Comparison of ENCODE assay signal across 8 cellular contexts in genomic region chr1:28208818-28209441, GRCh38. TPM values are rescaled to one million over a fixed set of nuclear protein-coding genes. Genes with fewer than 3 reads are reported as not detected.
DNase-seq lines count a peak whose midpoint lies in the region; ATAC-seq lines count a peak whose summit lies in the region.

No MANE protein-coding gene starts in this region.

- H3K4me3 Mint-ChIP-seq in activated CD4-positive, alpha-beta T cell treated with anti-CD3 and anti-CD28 coated beads, Interleukin-2, amount 10 ng/mL, durations not matched to agents 24 days and 14 days, result no peak overlapping the region

- peak; percentile 58 for DNase-seq in activated gamma-delta T cell treated with Interleukin-2 at 50 U/mL for 16 hours
- no peak for DNase-seq in activated gamma-delta T cell (lab: John Stamatoyannopoulos, UW)
- peak; percentile 45 for DNase-seq in NCI-H226
- DNase-seq in activated CD4-positive, alpha-beta T cell treated with anti-CD3 and anti-CD28 coated beads, Interleukin-2, amount 10 ng/mL, durations not matched to agents 24 days and 14 days, result peak; percentile 90
- peak; percentile 43 for DNase-seq in effector CD4-positive, alpha-beta T cell
- DNase-seq in lung microvascular endothelial cell (ENCODE audit: low read depth in 2 of 2), result peak; percentile 75 to 84
- DNase-seq in stimulated activated CD8-positive, alpha-beta memory T cell treated with anti-CD3 and anti-CD28 coated beads, Interleukin-4, amount 100 ng/mL, for 24 hours (ENCODE audit: low read depth), result peak; percentile 41

- H3K4me1 Mint-ChIP-seq in activated CD4-positive, alpha-beta T cell treated with anti-CD3 and anti-CD28 coated beads, Interleukin-2, amount 10 ng/mL, durations not matched to agents 24 days and 14 days, result peaks cover 5% of the 10 kb centered on the region

- intact Hi-C loops in activated CD4-positive, alpha-beta T cell treated with anti-CD3 and anti-CD28 coated beads, Interleukin-2, amount 10 ng/mL, durations not matched to agents 24 days and 14 days (cut with micrococcal nuclease), result loop anchor here (1.0 to 2.0 kb wide), 2 partner anchors 118 to 350 kb away; no protein-coding TSS in a partner anchor

- H3K27me3 Mint-ChIP-seq in activated CD4-positive, alpha-beta T cell treated with anti-CD3 and anti-CD28 coated beads, Interleukin-2, amount 10 ng/mL, durations not matched to agents 24 days and 14 days, result no peaks in the 10 kb centered on the region

- ATAC-seq in GM21825 (IDR thresholded peaks at IDR 0.05; ENCODE audit: unreplicated experiment), result no peak

- no peaks in the 10 kb centered on the region for H3K9me3 Mint-ChIP-seq in activated CD4-positive, alpha-beta T cell treated with anti-CD3 and anti-CD28 coated beads, Interleukin-2, amount 10 ng/mL, durations not matched to agents 24 days and 14 days

- peaks cover 51% of the 10 kb centered on the region for H3K36me3 Mint-ChIP-seq in activated CD4-positive, alpha-beta T cell treated with anti-CD3 and anti-CD28 coated beads, Interleukin-2, amount 10 ng/mL, durations not matched to agents 24 days and 14 days (ENCODE audit: low read depth)

- H3K27ac Mint-ChIP-seq in activated CD4-positive, alpha-beta T cell treated with anti-CD3 and anti-CD28 coated beads, Interleukin-2, amount 10 ng/mL, durations not matched to agents 24 days and 14 days, result no peak overlapping the region

RNA-seq across cellular contexts. Expression of gene DNAJC8, which starts 23.9 kb away (rescaled TPM):
- 98.4 and 103 TPM in 2 replicates for total RNA-seq in activated CD4-positive, alpha-beta T cell treated with anti-CD3 and anti-CD28 coated beads, Interleukin-2, amount 10 ng/mL, durations not matched to agents 24 days and 14 days
- total RNA-seq in lung microvascular endothelial cell, result 37.7 and 50.2 TPM in 2 replicates

RNA-seq across cellular contexts. Expression of gene ATP5IF1, which starts 27.0 kb away (rescaled TPM):
- 139 and 142 TPM in 2 replicates for total RNA-seq in activated CD4-positive, alpha-beta T cell treated with anti-CD3 and anti-CD28 coated beads, Interleukin-2, amount 10 ng/mL, durations not matched to agents 24 days and 14 days
- 99.2 and 121 TPM in 2 replicates for total RNA-seq in lung microvascular endothelial cell

RNA-seq across cellular contexts. Expression of gene PTAFR, which starts 32.4 kb away (rescaled TPM):
- total RNA-seq in activated CD4-positive, alpha-beta T cell treated with anti-CD3 and anti-CD28 coated beads, Interleukin-2, amount 10 ng/mL, durations not matched to agents 24 days and 14 days, result 0.40 and 0.57 TPM in 2 replicates
- under 0.01 TPM in 2 replicates for total RNA-seq in lung microvascular endothelial cell

RNA-seq across cellular contexts. Expression of gene SESN2, which starts 50.4 kb away (rescaled TPM):
- total RNA-seq in activated CD4-positive, alpha-beta T cell treated with anti-CD3 and anti-CD28 coated beads, Interleukin-2, amount 10 ng/mL, durations not matched to agents 24 days and 14 days, result 14.1 and 14.8 TPM in 2 replicates
- 5.0 and 7.0 TPM in 2 replicates for total RNA-seq in lung microvascular endothelial cell
